9 cellular contexts compared by ENCODE assay signal in the genomic region with DNA sequence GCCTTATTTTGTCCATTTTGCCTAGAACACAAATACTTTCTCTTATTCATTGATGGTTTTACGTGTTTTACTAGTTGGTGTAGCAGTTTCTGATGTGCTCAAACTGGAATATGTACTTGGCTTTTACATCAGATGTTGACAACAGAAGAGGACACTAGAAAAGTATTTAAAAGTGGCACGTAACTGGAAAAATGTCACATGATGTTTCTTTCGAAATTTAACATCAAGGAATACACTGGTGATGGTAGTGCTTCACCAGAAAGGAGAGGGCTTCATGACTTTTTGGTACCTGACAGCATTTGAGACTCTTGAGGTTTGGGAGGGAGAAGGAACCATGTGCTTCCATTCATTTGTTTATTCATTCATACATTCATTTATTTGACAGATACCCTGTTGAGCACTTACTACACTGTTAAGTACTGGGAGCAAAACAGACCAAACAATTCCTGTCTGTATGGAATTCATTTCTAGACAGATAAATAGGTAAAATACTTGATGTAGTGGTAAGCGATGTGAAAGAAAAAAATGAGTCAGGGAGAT. TPM values are rescaled to one million over a fixed set of nuclear protein-coding genes. Genes with fewer than 3 reads are reported as not detected.
DNase-seq lines count a peak whose midpoint lies in the region; ATAC-seq and TF ChIP-seq lines count a peak whose summit lies in the region.
"Had no signal": no experiment of that assay in that cellular context is flagged by ENCODE, and none has a peak within 500 bp of the region (broad histone marks: within the 10 kb centered on the region; RNA-seq: fewer than 3 reads in every experiment).

No MANE protein-coding gene starts in this region.

- peaks cover 29% of the 10 kb centered on the region for H3K4me1 Mint-ChIP-seq in HFFc6 (ENCODE audit: low read depth)
- H3K4me1 Mint-ChIP-seq in brain: peaks cover 41% of the 10 kb centered on the region

- H3K27ac Mint-ChIP-seq in HFFc6 (peak overlapping the region; percentile 54), brain (peak overlapping the region; percentile 35 to 98 (median 96))

- TSS peak; percentile 60 for BruUV-seq in A673 (replicated peaks; lab: Mats Ljungman, UMichigan)

- H3K4me3 ChIP-seq in A673 (ENCODE audit: low read depth, low read length, poor library complexity, severe bottlenecking) (peak overlapping the region; percentile 79), mesodermal cell (ENCODE audit: extremely low read depth, insufficient read depth, low read length, poor library complexity, severe bottlenecking) (peak overlapping the region; percentile 92), WERI-Rb-1 (ENCODE audit: low read depth, low read length) (no peak overlapping the region)

- H3K9me3 Mint-ChIP-seq in HFFc6 (no peaks in the 10 kb centered on the region), brain (peaks cover 0 to 4% (median 0%) of the 10 kb centered on the region in 5 experiments)

- H3K4me1 ChIP-seq in A673 (ENCODE audit: insufficient read depth, low read length, poor library complexity, severe bottlenecking) (peaks cover 20% of the 10 kb centered on the region), mesodermal cell (ENCODE audit: control insufficient read depth, insufficient read depth, low read length, poor library complexity, severe bottlenecking) (peaks cover 21% of the 10 kb centered on the region)

- H3K27ac ChIP-seq in A673 (ENCODE audit: low read depth, low read length, poor library complexity, severe bottlenecking): no peak overlapping the region
- no peak overlapping the region for H3K27ac ChIP-seq in mesodermal cell (ENCODE audit: low read depth, low read length, severe bottlenecking)
- no peak overlapping the region for H3K27ac ChIP-seq in WERI-Rb-1

- no peaks in the 10 kb centered on the region for H3K36me3 ChIP-seq in A673 (ENCODE audit: insufficient read depth, low read length, poor library complexity, severe bottlenecking)
- peaks cover 15% of the 10 kb centered on the region for H3K36me3 ChIP-seq in mesodermal cell (ENCODE audit: control insufficient read depth, insufficient read depth, low read length)
- H3K36me3 ChIP-seq in WERI-Rb-1: peaks cover 19% of the 10 kb centered on the region

- TF ChIP-seq CTCF in A673 (conservative IDR thresholded peaks at IDR 0.05; ENCODE audit: low read depth, low read length): no peak
- no peak for TF ChIP-seq CTCF in HFFc6 (IDR thresholded peaks at IDR 0.05)
- no peak for TF ChIP-seq CTCF in brain (conservative IDR thresholded peaks at IDR 0.05)
- TF ChIP-seq CTCF in WERI-Rb-1 (IDR thresholded peaks at IDR 0.05; ENCODE audit: low read depth, low read length): no peak
- no peak for TF ChIP-seq CTCF in GM10248 (IDR thresholded peaks at IDR 0.05; ENCODE audit: control extremely low read depth, extremely low read depth, low read depth, missing control alignments)

- CTCF ChIA-PET in A673 (lab: Charles Lee): no interaction called here
- CTCF ChIA-PET in GM10248 (lab: Yijun Ruan, JAX): no interaction called here

- POLR2A ChIA-PET in A673 (lab: Charles Lee; ENCODE audit: low non-redundant PET) (no interaction called here), GM10248 (lab: Yijun Ruan, JAX) (no interaction called here)

- H3K27me3 Mint-ChIP-seq in HFFc6 (ENCODE audit: insufficient read depth) (no peaks in the 10 kb centered on the region), brain (peaks cover 8% of the 10 kb centered on the region)

- H3K36me3 Mint-ChIP-seq in HFFc6 (ENCODE audit: low read depth) (peaks cover 23% of the 10 kb centered on the region), brain (peaks cover 36% of the 10 kb centered on the region)

- H3K27me3 ChIP-seq in A673 (replicated peaks; ENCODE audit: insufficient read depth, low read depth, low read length, poor library complexity) (no peaks in the 10 kb centered on the region), WERI-Rb-1 (ENCODE audit: insufficient read depth, low read depth, severe bottlenecking) (no peaks in the 10 kb centered on the region)

- intact Hi-C loops in A673 (cut with micrococcal nuclease; ENCODE audit: unreplicated experiment): no loop called here

- ATAC-seq in GM21526 (IDR thresholded peaks at IDR 0.05; ENCODE audit: low FRiP score, unreplicated experiment): no peak
- no peak for ATAC-seq in GM21381 (IDR thresholded peaks at IDR 0.05; ENCODE audit: unreplicated experiment)

- H3K9me3 ChIP-seq in A673 (ENCODE audit: low read depth, low read length, poor library complexity, severe bottlenecking) (no peaks in the 10 kb centered on the region), mesodermal cell (ENCODE audit: control insufficient read depth, low read length) (no peaks in the 10 kb centered on the region), WERI-Rb-1 (ENCODE audit: severe bottlenecking) (no peaks in the 10 kb centered on the region)

- H3K4me3 Mint-ChIP-seq in HFFc6: peak overlapping the region; percentile 98
- peak overlapping the region; percentile 98 to 100 (median 99) for H3K4me3 Mint-ChIP-seq in brain

- 78 to 82% methylated on average over 3 of the region's 4 CpGs for WGBS in mesodermal cell (ENCODE audit: insufficient coverage in 2 of 2), 2 experiments

- DNase-seq in A673 (ENCODE audit: low spot score): no peak
- DNase-seq in HFFc6: no peak
- no peak for DNase-seq in WERI-Rb-1
- no peak for DNase-seq in GM10248 (ENCODE audit: extremely low spot score)
- DNase-seq: GF-D8 had no signal

RNA-seq across cellular contexts. Expression of gene GIGYF2, which starts 1.5 kb away (rescaled TPM):
- 62.8 and 67.3 TPM in 2 replicates for total RNA-seq in A673 (2021)
- total RNA-seq in HFFc6 (2021; fragmentation: NEBNext Ultra II Directional; extraction: Animal tissue kit (Norgen Biotek cat#: 25700)): 10 to 100 TPM; 36.9 to 44.6 (median 42.3) TPM
- 20.8 TPM for polyA plus RNA-seq in brain (ENCODE audit: insufficient read depth, low read depth, low replicate concordance)
- polyA plus RNA-seq in mesodermal cell (2013, experiment 1 of 2): 35.2 TPM
- polyA plus RNA-seq in mesodermal cell (2013, experiment 2 of 2): 33.8 TPM
